ENCODE assay signal across 1 cellular context in genomic region chr3:105366302-105367062, GRCh38.
A peak's percentile ranks its signal among the peaks of the same experiment; 100 is the strongest.
TF ChIP-seq lines count a peak whose summit lies in the region.

TSS of gene ALCAM (plus strand) at chr3:105366909.

TF ChIP-seq in HepG2, 621 proteins besides CTCF, POLR2A, EP300 and RAD21 (continued from another document and continues in another):
- TF ChIP-seq HBP1 (CRISPR knock-in tag; IDR thresholded peaks at IDR 0.05; ENCODE audit: low read depth) (no peak), MYC (CRISPR knock-in tag; IDR thresholded peaks at IDR 0.05; ENCODE audit: borderline replicate concordance) (peak; percentile 82), PITX1 (CRISPR knock-in tag; IDR thresholded peaks at IDR 0.05) (peak; percentile 76), KLF15 (CRISPR knock-in tag; IDR thresholded peaks at IDR 0.05; ENCODE audit: borderline replicate concordance) (peak; percentile 80; the same call in 1 of the 2 replicates), GPBP1L1 (CRISPR knock-in tag; IDR thresholded peaks at IDR 0.05) (no peak), SRSF4 (IDR thresholded peaks at IDR 0.05; ENCODE audit: low read depth, low read length, poor library complexity, severe bottlenecking) (no peak), ATRX (CRISPR knock-in tag; IDR thresholded peaks at IDR 0.05; ENCODE audit: borderline replicate concordance) (no peak), ZNF83 (CRISPR knock-in tag; IDR thresholded peaks at IDR 0.05; ENCODE audit: borderline replicate concordance) (no peak), PREB (CRISPR knock-in tag; IDR thresholded peaks at IDR 0.05) (no peak), ZNF777 (CRISPR knock-in tag; IDR thresholded peaks at IDR 0.05) (peak; percentile 39; the same call in 1 of the 2 replicates), ZNF850 (CRISPR knock-in tag; conservative IDR thresholded peaks at IDR 0.05) (no peak), KDM4B (CRISPR knock-in tag; IDR thresholded peaks at IDR 0.05) (no peak), JUNB (CRISPR knock-in tag; IDR thresholded peaks at IDR 0.05; ENCODE audit: borderline replicate concordance) (no peak), POLR2AphosphoS2 (IDR thresholded peaks at IDR 0.05; ENCODE audit: low read depth, low read length) (no peak), FOXM1 (CRISPR knock-in tag; IDR thresholded peaks at IDR 0.05) (no peak), THAP11 (CRISPR knock-in tag; IDR thresholded peaks at IDR 0.05) (no peak; the same call in 1 of the 2 replicates), ZNF430 (CRISPR knock-in tag; IDR thresholded peaks at IDR 0.05) (peak; percentile 85; the same call in 1 of the 2 replicates), MZF1 (CRISPR knock-in tag; IDR thresholded peaks at IDR 0.05; ENCODE audit: borderline replicate concordance) (peak; percentile 81; the same call in 1 of the 2 replicates), MLXIP (CRISPR knock-in tag; IDR thresholded peaks at IDR 0.05; ENCODE audit: borderline replicate concordance) (no peak; the same call in 1 of the 2 replicates), THRA (CRISPR knock-in tag; IDR thresholded peaks at IDR 0.05; ENCODE audit: borderline replicate concordance) (no peak), ZNF367 (CRISPR knock-in tag; IDR thresholded peaks at IDR 0.05; ENCODE audit: borderline replicate concordance) (0 out of 2 replicates have a peak, but pooled peaks have one; percentile 61), KLF16 (CRISPR knock-in tag; IDR thresholded peaks at IDR 0.05) (peak in 1 of 2 experiments; percentile 58; a peak in 1 of 4 replicates), ZNF607 (CRISPR knock-in tag; IDR thresholded peaks at IDR 0.05; ENCODE audit: borderline replicate concordance) (no peak; the same call in none of the 2 replicates), ZNF18 (CRISPR knock-in tag; IDR thresholded peaks at IDR 0.05; ENCODE audit: insufficient replicate concordance) (peak; percentile 48), ZSCAN29 (CRISPR knock-in tag; conservative IDR thresholded peaks at IDR 0.05) (peak; percentile 68; the same call in 1 of the 2 replicates), TGIF2 (CRISPR knock-in tag; IDR thresholded peaks at IDR 0.05) (no peak), ADNP (CRISPR knock-in tag; IDR thresholded peaks at IDR 0.05) (no peak), HOXA9 (CRISPR knock-in tag; IDR thresholded peaks at IDR 0.05; ENCODE audit: borderline replicate concordance) (no peak; the same call in 1 of the 2 replicates), ZNF235 (CRISPR knock-in tag; IDR thresholded peaks at IDR 0.05; ENCODE audit: borderline replicate concordance) (no peak; the same call in 1 of the 2 replicates), ZBED4 (CRISPR knock-in tag; IDR thresholded peaks at IDR 0.05; ENCODE audit: borderline replicate concordance) (peak; percentile 98), RBAK (CRISPR knock-in tag; IDR thresholded peaks at IDR 0.05) (no peak), MATR3 (CRISPR knock-in tag; IDR thresholded peaks at IDR 0.05) (no peak), IKZF4 (CRISPR knock-in tag; IDR thresholded peaks at IDR 0.05; ENCODE audit: borderline replicate concordance, low read depth, not compliant biosample characterization) (no peak), REL (CRISPR knock-in tag; conservative IDR thresholded peaks at IDR 0.05) (peak; percentile 42; the same call in 1 of the 2 replicates), ZNF260 (CRISPR knock-in tag; IDR thresholded peaks at IDR 0.05; ENCODE audit: borderline replicate concordance, low read depth) (no peak), ZNF713 (CRISPR knock-in tag; IDR thresholded peaks at IDR 0.05) (no peak), GATA4 (IDR thresholded peaks at IDR 0.05; ENCODE audit: borderline replicate concordance, low read depth) (no peak), ZBTB43 (CRISPR knock-in tag; conservative IDR thresholded peaks at IDR 0.05) (peak; percentile 86), ARID5B (CRISPR knock-in tag; IDR thresholded peaks at IDR 0.05) (peak; percentile 45; the same call in 1 of the 2 replicates), ZNF720 (CRISPR knock-in tag; IDR thresholded peaks at IDR 0.05) (no peak), ZNF766 (CRISPR knock-in tag; IDR thresholded peaks at IDR 0.05; ENCODE audit: borderline replicate concordance) (peak; percentile 96; the same call in 1 of the 2 replicates), CAMTA2 (CRISPR knock-in tag; IDR thresholded peaks at IDR 0.05; ENCODE audit: borderline replicate concordance) (no peak), ZSCAN20 (CRISPR knock-in tag; IDR thresholded peaks at IDR 0.05; ENCODE audit: borderline replicate concordance) (peak; percentile 61; the same call in 1 of the 2 replicates)
